ENCODE assay signal across 16 cellular contexts in the genomic region with DNA sequence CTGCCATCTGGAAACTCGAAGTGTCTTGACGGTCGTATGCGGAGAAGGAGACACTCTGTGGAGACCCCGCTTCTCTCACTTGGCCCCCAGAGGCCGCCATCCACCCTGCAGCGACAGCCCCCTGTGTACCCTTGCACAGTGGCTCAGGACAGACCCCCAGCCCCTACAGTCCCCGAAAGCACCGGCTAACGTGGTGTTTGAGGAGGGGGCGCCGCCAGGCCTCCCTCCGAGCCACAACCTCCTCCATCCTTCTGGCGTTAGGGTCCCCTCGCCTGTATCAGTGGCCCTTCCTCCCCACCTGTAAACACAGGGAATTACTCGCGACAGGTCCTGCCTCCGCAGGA.
"Had no signal": no experiment of that assay in that cellular context is flagged by ENCODE, and none has a peak within 500 bp of the region (broad histone marks: within the 10 kb centered on the region; RNA-seq: fewer than 3 reads in every experiment).

No MANE protein-coding gene starts in this region.

- H3K27me3 Mint-ChIP-seq: activated CD4-positive, alpha-beta memory T cell treated with anti-CD3 and anti-CD28 coated beads, Interleukin-2, amount 10 ng/mL, durations not matched to agents 7 days and 5 days; activated CD4-positive, alpha-beta T cell treated with anti-CD3 and anti-CD28 coated beads for 36 hours; activated T-cell treated with anti-CD3 and anti-CD28 coated beads, Interleukin-2, amount 50 U/mL, for 24 hours; natural killer cell treated with Interleukin-12 subunit alpha and Interleukin-12 subunit beta and Interleukin-15 and Interleukin-18, amount 100 ng/mL, for 72 hours had no signal

- H3K4me1 Mint-ChIP-seq: activated CD4-positive, alpha-beta memory T cell treated with anti-CD3 and anti-CD28 coated beads, Interleukin-2, amount 10 ng/mL, durations not matched to agents 7 days and 5 days; activated CD4-positive, alpha-beta T cell treated with anti-CD3 and anti-CD28 coated beads for 36 hours; mesothelial cell of epicardium had no signal

- H3K27ac Mint-ChIP-seq: activated CD4-positive, alpha-beta memory T cell treated with anti-CD3 and anti-CD28 coated beads, Interleukin-2, amount 10 ng/mL, durations not matched to agents 7 days and 5 days; activated CD4-positive, alpha-beta T cell treated with anti-CD3 and anti-CD28 coated beads for 36 hours; activated naive CD4-positive, alpha-beta T cell treated with anti-CD3 and anti-CD28 coated beads for 36 hours; activated T-cell treated with anti-CD3 and anti-CD28 coated beads, Interleukin-2, amount 50 U/mL, for 24 hours; mesothelial cell of epicardium; natural killer cell treated with Interleukin-12 subunit alpha and Interleukin-12 subunit beta and Interleukin-15 and Interleukin-18, amount 100 ng/mL, for 72 hours had no signal

- H3K27me3 ChIP-seq: esophagus squamous epithelium, hepatocyte, vagina had no signal

- DNase-seq: activated CD4-positive, alpha-beta memory T cell treated with anti-CD3 and anti-CD28 coated beads, Interleukin-2, amount 10 ng/mL, durations not matched to agents 7 days and 5 days; activated CD4-positive, alpha-beta T cell treated with anti-CD3 and anti-CD28 coated beads for 36 hours; activated naive CD4-positive, alpha-beta T cell treated with anti-CD3 and anti-CD28 coated beads for 36 hours; activated T-cell treated with anti-CD3 and anti-CD28 coated beads, Interleukin-2, amount 50 U/mL, for 24 hours; cerebellar nuclear complex; effector CD8-positive, alpha-beta T cell; esophagus squamous epithelium; islet precursor cell; stimulated activated CD4-positive, alpha-beta T cell treated with anti-CD3 and anti-CD28 coated beads, Interleukin-2, amount 100 ng/mL, for 24 hours; stimulated activated naive CD8-positive, alpha-beta T cell treated with anti-CD3 and anti-CD28 coated beads, Interleukin-15, Interleukin-2, amounts not matched to agents 100 U/mL and 50 U/mL, for 24 hours; trophoblast cell had no signal

- H3K9me3 Mint-ChIP-seq: activated CD4-positive, alpha-beta memory T cell treated with anti-CD3 and anti-CD28 coated beads, Interleukin-2, amount 10 ng/mL, durations not matched to agents 7 days and 5 days; activated naive CD4-positive, alpha-beta T cell treated with anti-CD3 and anti-CD28 coated beads for 36 hours; activated T-cell treated with anti-CD3 and anti-CD28 coated beads, Interleukin-2, amount 50 U/mL, for 24 hours; mesothelial cell of epicardium; natural killer cell treated with Interleukin-12 subunit alpha and Interleukin-12 subunit beta and Interleukin-15 and Interleukin-18, amount 100 ng/mL, for 72 hours had no signal

- H3K4me3 Mint-ChIP-seq: activated CD4-positive, alpha-beta memory T cell treated with anti-CD3 and anti-CD28 coated beads, Interleukin-2, amount 10 ng/mL, durations not matched to agents 7 days and 5 days; activated CD4-positive, alpha-beta T cell treated with anti-CD3 and anti-CD28 coated beads for 36 hours; activated naive CD4-positive, alpha-beta T cell treated with anti-CD3 and anti-CD28 coated beads for 36 hours; activated T-cell treated with anti-CD3 and anti-CD28 coated beads, Interleukin-2, amount 50 U/mL, for 24 hours; mesothelial cell of epicardium; natural killer cell treated with Interleukin-12 subunit alpha and Interleukin-12 subunit beta and Interleukin-15 and Interleukin-18, amount 100 ng/mL, for 72 hours had no signal

- H3K27ac ChIP-seq: esophagus squamous epithelium, hepatocyte, vagina had no signal

- H3K36me3 Mint-ChIP-seq: natural killer cell treated with Interleukin-12 subunit alpha and Interleukin-12 subunit beta and Interleukin-15 and Interleukin-18, amount 100 ng/mL, for 72 hours had no signal

- H3K4me3 ChIP-seq: esophagus squamous epithelium, hepatocyte, vagina had no signal

- ATAC-seq: activated CD4-positive, alpha-beta T cell treated with anti-CD3 and anti-CD28 coated beads for 36 hours; left lobe of liver; natural killer cell treated with Interleukin-12 subunit alpha and Interleukin-12 subunit beta and Interleukin-15 and Interleukin-18, amount 100 ng/mL, for 72 hours; stimulated activated naive CD8-positive, alpha-beta T cell treated with anti-CD3 and anti-CD28 coated beads, Interleukin-15, Interleukin-2, amounts not matched to agents 100 U/mL and 50 U/mL, for 24 hours had no signal
